ENCODE assay signal across 12 cellular contexts in genomic region chr2:149611100-149611820, GRCh38. TPM values are rescaled to one million over a fixed set of nuclear protein-coding genes. Genes with fewer than 3 reads are reported as not detected.
DNase-seq lines count a peak whose midpoint lies in the region; ATAC-seq and TF ChIP-seq lines count a peak whose summit lies in the region.
"Had no signal": no experiment of that assay in that cellular context is flagged by ENCODE, and none has a peak within 500 bp of the region (broad histone marks: within the 10 kb centered on the region; RNA-seq: fewer than 3 reads in every experiment).

No MANE protein-coding gene starts in this region.

- H3K27me3 Mint-ChIP-seq in progenitor cell of endocrine pancreas = no peaks in the 10 kb centered on the region
- peaks cover 11% of the 10 kb centered on the region for H3K27me3 Mint-ChIP-seq in CD8-positive, alpha-beta T cell (ENCODE audit: low read depth)

- peak; percentile 41 for DNase-seq in DMS53 (lab: John Stamatoyannopoulos, UW)
- no peak for DNase-seq in DMS53 treated with DMSO at 0.1 percent for 48 hours (lab: John Stamatoyannopoulos, UW; ENCODE audit: unreplicated experiment)
- DNase-seq in NCI-H446 (lab: John Stamatoyannopoulos, UW) = peak; percentile 75 to 77
- no peak for DNase-seq in progenitor cell of endocrine pancreas (ENCODE audit: low spot score, unreplicated experiment)
- DNase-seq in HUDEP-2 (lab: John Stamatoyannopoulos, UW; ENCODE audit: unreplicated experiment in 76 of 76) = no peak
- DNase-seq in anterior cingulate cortex (lab: John Stamatoyannopoulos, UW) = no peak
- no peak for DNase-seq in CD8-positive, alpha-beta T cell
- DNase-seq: NCI-H2227 treated with DMSO at 0.1 percent for 48 hours, sigmoid colon had no signal

- CTCF ChIA-PET in CD8-positive, alpha-beta T cell (lab: Charles Lee) = no interaction called here

- H3K27ac Mint-ChIP-seq in progenitor cell of endocrine pancreas = no peak overlapping the region
- H3K27ac Mint-ChIP-seq in CD8-positive, alpha-beta T cell = no peak overlapping the region

- no peaks in the 10 kb centered on the region for H3K36me3 ChIP-seq in CD8-positive, alpha-beta T cell (ENCODE audit: insufficient read depth, low read length)
- H3K36me3 ChIP-seq: sigmoid colon had no signal

- H3K4me1 Mint-ChIP-seq in progenitor cell of endocrine pancreas (ENCODE audit: low read depth) = peaks cover 10% of the 10 kb centered on the region
- H3K4me1 Mint-ChIP-seq in CD8-positive, alpha-beta T cell (ENCODE audit: low read depth) = no peaks in the 10 kb centered on the region

- no peaks in the 10 kb centered on the region for H3K4me1 ChIP-seq in CD8-positive, alpha-beta T cell (ENCODE audit: insufficient read depth, low read length)

- no peak overlapping the region for H3K27ac ChIP-seq in CD8-positive, alpha-beta T cell (ENCODE audit: low read depth, low read length)
- H3K27ac ChIP-seq: 22Rv1, sigmoid colon had no signal

- H3K4me3 Mint-ChIP-seq in progenitor cell of endocrine pancreas (ENCODE audit: low read depth) = no peak overlapping the region
- H3K4me3 Mint-ChIP-seq in CD8-positive, alpha-beta T cell = no peak overlapping the region

- no peaks in the 10 kb centered on the region for H3K9me3 ChIP-seq in CD8-positive, alpha-beta T cell (ENCODE audit: low read length)
- H3K9me3 ChIP-seq: sigmoid colon had no signal

- peak; percentile 13 for TF ChIP-seq CTCF in progenitor cell of endocrine pancreas (IDR thresholded peaks at IDR 0.05; ENCODE audit: unreplicated experiment)
- no peak for TF ChIP-seq CTCF in CD8-positive, alpha-beta T cell (IDR thresholded peaks at IDR 0.05)

- peak; percentile 55 for ATAC-seq in esophagus mucosa
- ATAC-seq in CD8-positive, alpha-beta T cell = no peak

- POLR2A ChIA-PET in CD8-positive, alpha-beta T cell (lab: Charles Lee) = no interaction called here

- no peak overlapping the region for H3K4me3 ChIP-seq in CD8-positive, alpha-beta T cell (ENCODE audit: low read depth, low read length)
- H3K4me3 ChIP-seq: lung, sigmoid colon had no signal

- intact Hi-C loops in CD8-positive, alpha-beta T cell (cut with DNase I, micrococcal nuclease) = no loop called here

- H3K27me3 ChIP-seq in CD8-positive, alpha-beta T cell (ENCODE audit: insufficient read depth, low read length) = no peaks in the 10 kb centered on the region
- H3K27me3 ChIP-seq: sigmoid colon had no signal

- peaks cover 13% of the 10 kb centered on the region for H3K9me3 Mint-ChIP-seq in progenitor cell of endocrine pancreas (ENCODE audit: low read depth)
- no peaks in the 10 kb centered on the region for H3K9me3 Mint-ChIP-seq in CD8-positive, alpha-beta T cell

- peaks cover 2% of the 10 kb centered on the region for H3K36me3 Mint-ChIP-seq in progenitor cell of endocrine pancreas (ENCODE audit: insufficient read depth)
- no peaks in the 10 kb centered on the region for H3K36me3 Mint-ChIP-seq in CD8-positive, alpha-beta T cell

RNA-seq across cellular contexts. Expression of gene MMADHC, which starts 23.7 kb away (rescaled TPM):
- total RNA-seq in esophagus mucosa (86.5 TPM), progenitor cell of endocrine pancreas (80.0 and 83.9 TPM in 2 replicates)
- 10 to 100 TPM; 74.1 to 84.7 TPM for total RNA-seq in CD8-positive, alpha-beta T cell

Comparison
In these comparisons a context has a peak if more than half of its experiments do, and no peak if none do; other contexts are left out.
1. DNase-seq: peak in DMS53 (single experiment) and NCI-H446 (2 of 2); none in DMS53 treated with DMSO at 0.1 percent for 48 hours (single experiment), progenitor cell of endocrine pancreas (single experiment), HUDEP-2 (0 of 76), anterior cingulate cortex (0 of 58) and CD8-positive, alpha-beta T cell (0 of 7).